ENCODE assay signal across 26 cellular contexts in the genomic region with DNA sequence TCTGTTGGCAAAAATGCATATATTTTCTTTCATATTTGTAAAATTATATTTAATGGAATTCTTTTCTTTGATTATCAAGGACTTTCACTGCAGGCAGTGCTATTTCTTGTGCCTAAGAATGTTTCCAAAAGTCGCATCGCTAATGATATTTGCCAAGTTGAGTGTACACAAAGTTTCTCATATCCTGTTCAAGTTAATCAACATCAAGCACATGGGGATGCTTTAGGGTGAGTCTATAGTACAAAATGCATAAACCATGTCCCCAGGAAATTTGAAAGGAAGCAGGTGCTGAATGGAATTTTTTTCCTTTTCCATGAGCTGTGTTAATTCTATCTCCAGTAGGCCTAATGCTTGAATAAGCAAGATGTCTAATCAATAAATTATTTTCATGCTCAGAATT.
"Had no signal": no experiment of that assay in that cellular context is flagged by ENCODE, and none has a peak within 500 bp of the region (broad histone marks: within the 10 kb centered on the region; RNA-seq: fewer than 3 reads in every experiment).

No MANE protein-coding gene starts in this region.

- FAIRE-seq: keratinocyte had no signal

- H3K79me2 ChIP-seq: parathyroid adenoma had no signal

- H3K4me1 ChIP-seq: esophagus muscularis mucosa, foreskin keratinocyte, gastroesophageal sphincter, parathyroid adenoma, right atrium auricular region, sigmoid colon, stomach, testis, tibial artery had no signal

- H3K27me3 ChIP-seq: dorsolateral prefrontal cortex, esophagus muscularis mucosa, foreskin keratinocyte, gastroesophageal sphincter, heart right ventricle, neutrophil, right atrium auricular region, sigmoid colon, stomach, testis, tibial artery had no signal

- H3K4me3 ChIP-seq: dorsolateral prefrontal cortex, esophagus muscularis mucosa, gastroesophageal sphincter, heart right ventricle, lung, right atrium auricular region, sigmoid colon, stomach, testis, tibial artery had no signal

- H3K9me3 ChIP-seq: esophagus muscularis mucosa, gastroesophageal sphincter, heart right ventricle, neutrophil, right atrium auricular region, sigmoid colon, stomach, testis, tibial artery had no signal

- DNase-seq: cerebellar nuclear complex; cortex of kidney; dorsolateral prefrontal cortex; effector CD4-positive, alpha-beta T cell; foreskin keratinocyte; glutamatergic neuron; heart right ventricle; hippocampal formation; immature natural killer cell; left ventricle myocardium superior; sigmoid colon; stimulated activated CD4-positive, alpha-beta T cell treated with anti-CD3 and anti-CD28 coated beads, Interleukin-2, amount 100 ng/mL, for 24 hours; stimulated activated CD4-positive, alpha-beta T cell treated with anti-CD3 and anti-CD28 coated beads, Interleukin-4, amount 100 ng/mL, for 24 hours; stimulated activated naive CD4-positive, alpha-beta T cell treated with Interleukin-2 at 50 U/mL for 16 hours; stomach; testis; tibial artery had no signal

- H2AFZ ChIP-seq: parathyroid adenoma had no signal

- H3K27ac ChIP-seq: dorsolateral prefrontal cortex, esophagus muscularis mucosa, foreskin keratinocyte, gastroesophageal sphincter, heart right ventricle, neutrophil, parathyroid adenoma, right atrium auricular region, sigmoid colon, stomach, testis, tibial artery had no signal

- H3K9ac ChIP-seq: parathyroid adenoma had no signal

- ATAC-seq: foreskin keratinocyte; gastroesophageal sphincter; heart right ventricle; left ventricle myocardium superior; natural killer cell treated with Interleukin-12 subunit alpha and Interleukin-12 subunit beta and Interleukin-15 and Interleukin-18, amount 100 ng/mL, for 72 hours; stimulated activated effector memory CD8-positive, alpha-beta T cell treated with anti-CD3 and anti-CD28 coated beads, Interleukin-12 subunit alpha, Interleukin-12 subunit beta, amount 100 ng/mL, for 72 hours had no signal
